ENCODE assay signal across 1 cellular context in the genomic region with DNA sequence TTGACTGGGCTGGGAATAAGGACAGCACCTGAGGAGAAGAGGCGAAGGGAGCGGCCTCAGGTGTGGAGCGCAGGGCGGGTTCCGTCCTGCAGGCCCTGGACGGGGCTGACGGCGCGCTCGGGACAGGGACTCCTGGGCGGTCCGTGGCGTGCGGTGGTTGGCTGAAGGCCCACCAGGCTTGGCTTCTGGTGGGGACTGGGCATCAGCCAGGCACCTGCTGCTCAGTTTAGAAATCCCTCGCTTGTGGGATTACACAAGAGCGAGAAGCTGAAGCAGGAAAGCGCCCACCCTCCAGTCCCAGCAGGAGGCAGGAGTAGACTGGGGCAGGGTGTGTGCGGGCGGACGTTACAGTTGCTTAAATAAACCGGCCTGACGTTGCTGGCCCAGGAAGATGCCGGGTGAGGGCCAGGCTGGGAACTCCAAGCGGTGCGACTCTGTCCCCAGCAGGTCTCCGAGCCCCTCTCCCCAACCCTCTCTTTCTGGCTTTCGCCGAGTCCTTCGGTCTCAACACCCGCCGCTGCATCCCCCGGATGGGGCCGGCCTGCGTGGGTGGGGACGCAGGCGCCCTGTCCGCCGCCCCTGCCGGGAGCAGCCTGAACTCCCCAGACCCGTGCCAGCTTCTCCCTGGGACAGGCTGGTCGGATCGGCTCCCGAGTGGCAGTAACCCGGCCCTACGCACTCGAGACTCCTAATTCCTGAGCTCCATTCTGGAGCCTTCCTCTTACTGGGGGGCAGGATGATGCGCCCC.
A peak's percentile ranks its signal among the peaks of the same experiment; 100 is the strongest.
TF ChIP-seq lines count a peak whose summit lies in the region.

No MANE protein-coding gene starts in this region.

TF ChIP-seq in K562, 482 proteins besides CTCF, POLR2A, EP300 and RAD21 (continues in another document):
- TF ChIP-seq, protein P1, sequence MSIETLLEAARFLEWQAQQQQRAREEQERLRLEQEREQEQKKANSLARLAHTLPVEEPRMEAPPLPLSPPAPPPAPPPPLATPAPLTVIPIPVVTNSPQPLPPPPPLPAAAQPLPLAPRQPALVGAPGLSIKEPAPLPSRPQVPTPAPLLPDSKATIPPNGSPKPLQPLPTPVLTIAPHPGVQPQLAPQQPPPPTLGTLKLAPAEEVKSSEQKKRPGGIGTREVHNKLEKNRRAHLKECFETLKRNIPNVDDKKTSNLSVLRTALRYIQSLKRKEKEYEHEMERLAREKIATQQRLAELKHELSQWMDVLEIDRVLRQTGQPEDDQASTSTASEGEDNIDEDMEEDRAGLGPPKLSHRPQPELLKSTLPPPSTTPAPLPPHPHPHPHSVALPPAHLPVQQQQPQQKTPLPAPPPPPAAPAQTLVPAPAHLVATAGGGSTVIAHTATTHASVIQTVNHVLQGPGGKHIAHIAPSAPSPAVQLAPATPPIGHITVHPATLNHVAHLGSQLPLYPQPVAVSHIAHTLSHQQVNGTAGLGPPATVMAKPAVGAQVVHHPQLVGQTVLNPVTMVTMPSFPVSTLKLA (conservative IDR thresholded peaks at IDR 0.05): peak in 1 of 2 experiments; percentile 60; a peak in 1 of 4 replicates
- no peak for TF ChIP-seq MXI1 (IDR thresholded peaks at IDR 0.05; ENCODE audit: low read depth, low read length)
- TF ChIP-seq KDM1A (IDR thresholded peaks at IDR 0.05): no peak
- TF ChIP-seq SAFB2 (IDR thresholded peaks at IDR 0.05; ENCODE audit: borderline replicate concordance, low read depth, low read length, severe bottlenecking): no peak
- no peak for TF ChIP-seq SRSF1 (IDR thresholded peaks at IDR 0.05; ENCODE audit: low read depth, low read length)
- no peak for TF ChIP-seq U2AF2 (optimal IDR thresholded peaks at IDR 0.05; ENCODE audit: low read depth, low read length)
- TF ChIP-seq HLTF (IDR thresholded peaks at IDR 0.05): no peak
- peak; percentile 41 for TF ChIP-seq POLR2B (IDR thresholded peaks at IDR 0.05; ENCODE audit: low read depth, partially characterized antibody)
- no peak for TF ChIP-seq CHD4 (IDR thresholded peaks at IDR 0.05; ENCODE audit: insufficient read depth, insufficient replicate concordance, low read depth, low read length, poor library complexity, severe bottlenecking)
- TF ChIP-seq RAD51 (IDR thresholded peaks at IDR 0.05; ENCODE audit: borderline replicate concordance, low read depth): no peak
- no peak for TF ChIP-seq GTF2B (IDR thresholded peaks at IDR 0.05; ENCODE audit: extremely low read depth, insufficient read length)
- TF ChIP-seq ZZZ3 (IDR thresholded peaks at IDR 0.05): no peak
- no peak for TF ChIP-seq KAT8 (IDR thresholded peaks at IDR 0.05; ENCODE audit: low read depth)
- no peak for TF ChIP-seq ZNF717 (CRISPR knock-in tag; IDR thresholded peaks at IDR 0.05)
- no peak for TF ChIP-seq CBFA2T2 (conservative IDR thresholded peaks at IDR 0.05)
- TF ChIP-seq TBL1XR1 (IDR thresholded peaks at IDR 0.05; ENCODE audit: low read length in 2 of 2): no peak
- TF ChIP-seq CBX8 (IDR thresholded peaks at IDR 0.05; ENCODE audit: borderline replicate concordance, extremely low read depth, low read depth, low read length, poor library complexity, severe bottlenecking): no peak
- TF ChIP-seq, protein P2, sequence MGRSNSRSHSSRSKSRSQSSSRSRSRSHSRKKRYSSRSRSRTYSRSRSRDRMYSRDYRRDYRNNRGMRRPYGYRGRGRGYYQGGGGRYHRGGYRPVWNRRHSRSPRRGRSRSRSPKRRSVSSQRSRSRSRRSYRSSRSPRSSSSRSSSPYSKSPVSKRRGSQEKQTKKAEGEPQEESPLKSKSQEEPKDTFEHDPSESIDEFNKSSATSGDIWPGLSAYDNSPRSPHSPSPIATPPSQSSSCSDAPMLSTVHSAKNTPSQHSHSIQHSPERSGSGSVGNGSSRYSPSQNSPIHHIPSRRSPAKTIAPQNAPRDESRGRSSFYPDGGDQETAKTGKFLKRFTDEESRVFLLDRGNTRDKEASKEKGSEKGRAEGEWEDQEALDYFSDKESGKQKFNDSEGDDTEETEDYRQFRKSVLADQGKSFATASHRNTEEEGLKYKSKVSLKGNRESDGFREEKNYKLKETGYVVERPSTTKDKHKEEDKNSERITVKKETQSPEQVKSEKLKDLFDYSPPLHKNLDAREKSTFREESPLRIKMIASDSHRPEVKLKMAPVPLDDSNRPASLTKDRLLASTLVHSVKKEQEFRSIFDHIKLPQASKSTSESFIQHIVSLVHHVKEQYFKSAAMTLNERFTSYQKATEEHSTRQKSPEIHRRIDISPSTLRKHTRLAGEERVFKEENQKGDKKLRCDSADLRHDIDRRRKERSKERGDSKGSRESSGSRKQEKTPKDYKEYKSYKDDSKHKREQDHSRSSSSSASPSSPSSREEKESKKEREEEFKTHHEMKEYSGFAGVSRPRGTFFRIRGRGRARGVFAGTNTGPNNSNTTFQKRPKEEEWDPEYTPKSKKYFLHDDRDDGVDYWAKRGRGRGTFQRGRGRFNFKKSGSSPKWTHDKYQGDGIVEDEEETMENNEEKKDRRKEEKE (IDR thresholded peaks at IDR 0.05; ENCODE audit: borderline replicate concordance in 1 of 2, control insufficient read depth in 1 of 2, low read depth in 2 of 2, low read length in 1 of 2): no peak
- no peak for TF ChIP-seq POLR3A (IDR thresholded peaks at IDR 0.05; ENCODE audit: borderline replicate concordance, extremely low read depth, insufficient read depth, insufficient read length)
- TF ChIP-seq ZNF511 (CRISPR knock-in tag; IDR thresholded peaks at IDR 0.05): no peak
- TF ChIP-seq CEBPG (CRISPR knock-in tag; IDR thresholded peaks at IDR 0.05): peak; percentile 46
- peak; percentile 49 to 58; a peak in 3 of 4 replicates for TF ChIP-seq CEBPG (tag; conservative IDR thresholded peaks at IDR 0.05 in 1 of 2, IDR thresholded peaks at IDR 0.05 in 1 of 2)
- peak; percentile 92 for TF ChIP-seq CEBPB (tag; IDR thresholded peaks at IDR 0.05)
- no peak for TF ChIP-seq DMBX1 (CRISPR knock-in tag; IDR thresholded peaks at IDR 0.05; ENCODE audit: borderline replicate concordance)
- TF ChIP-seq, protein P3, sequence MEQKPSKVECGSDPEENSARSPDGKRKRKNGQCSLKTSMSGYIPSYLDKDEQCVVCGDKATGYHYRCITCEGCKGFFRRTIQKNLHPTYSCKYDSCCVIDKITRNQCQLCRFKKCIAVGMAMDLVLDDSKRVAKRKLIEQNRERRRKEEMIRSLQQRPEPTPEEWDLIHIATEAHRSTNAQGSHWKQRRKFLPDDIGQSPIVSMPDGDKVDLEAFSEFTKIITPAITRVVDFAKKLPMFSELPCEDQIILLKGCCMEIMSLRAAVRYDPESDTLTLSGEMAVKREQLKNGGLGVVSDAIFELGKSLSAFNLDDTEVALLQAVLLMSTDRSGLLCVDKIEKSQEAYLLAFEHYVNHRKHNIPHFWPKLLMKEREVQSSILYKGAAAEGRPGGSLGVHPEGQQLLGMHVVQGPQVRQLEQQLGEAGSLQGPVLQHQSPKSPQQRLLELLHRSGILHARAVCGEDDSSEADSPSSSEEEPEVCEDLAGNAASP (IDR thresholded peaks at IDR 0.05): no peak
- no peak for TF ChIP-seq PHF20 (IDR thresholded peaks at IDR 0.05; ENCODE audit: partially characterized antibody)
- no peak for TF ChIP-seq ZNF583 (CRISPR knock-in tag; IDR thresholded peaks at IDR 0.05)
- no peak for TF ChIP-seq MBD1 (CRISPR knock-in tag; IDR thresholded peaks at IDR 0.05)
- TF ChIP-seq, protein P4, sequence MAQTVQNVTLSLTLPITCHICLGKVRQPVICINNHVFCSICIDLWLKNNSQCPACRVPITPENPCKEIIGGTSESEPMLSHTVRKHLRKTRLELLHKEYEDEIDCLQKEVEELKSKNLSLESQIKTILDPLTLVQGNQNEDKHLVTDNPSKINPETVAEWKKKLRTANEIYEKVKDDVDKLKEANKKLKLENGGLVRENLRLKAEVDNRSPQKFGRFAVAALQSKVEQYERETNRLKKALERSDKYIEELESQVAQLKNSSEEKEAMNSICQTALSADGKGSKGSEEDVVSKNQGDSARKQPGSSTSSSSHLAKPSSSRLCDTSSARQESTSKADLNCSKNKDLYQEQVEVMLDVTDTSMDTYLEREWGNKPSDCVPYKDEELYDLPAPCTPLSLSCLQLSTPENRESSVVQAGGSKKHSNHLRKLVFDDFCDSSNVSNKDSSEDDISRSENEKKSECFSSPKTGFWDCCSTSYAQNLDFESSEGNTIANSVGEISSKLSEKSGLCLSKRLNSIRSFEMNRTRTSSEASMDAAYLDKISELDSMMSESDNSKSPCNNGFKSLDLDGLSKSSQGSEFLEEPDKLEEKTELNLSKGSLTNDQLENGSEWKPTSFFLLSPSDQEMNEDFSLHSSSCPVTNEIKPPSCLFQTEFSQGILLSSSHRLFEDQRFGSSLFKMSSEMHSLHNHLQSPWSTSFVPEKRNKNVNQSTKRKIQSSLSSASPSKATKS (CRISPR knock-in tag; IDR thresholded peaks at IDR 0.05): no peak
- no peak for TF ChIP-seq PTTG1 (tag; IDR thresholded peaks at IDR 0.05; ENCODE audit: low read depth)
- TF ChIP-seq FUS (optimal IDR thresholded peaks at IDR 0.05; ENCODE audit: low read depth, low read length): no peak
- no peak for TF ChIP-seq SREBF1 (IDR thresholded peaks at IDR 0.05; ENCODE audit: borderline replicate concordance, low read depth, low read length)
- TF ChIP-seq ZNF41 (CRISPR knock-in tag; conservative IDR thresholded peaks at IDR 0.05): no peak
- no peak for TF ChIP-seq HNRNPUL1 (IDR thresholded peaks at IDR 0.05; ENCODE audit: low read length)
- no peak for TF ChIP-seq ZBTB43 (CRISPR knock-in tag; IDR thresholded peaks at IDR 0.05)
- TF ChIP-seq, protein P5, sequence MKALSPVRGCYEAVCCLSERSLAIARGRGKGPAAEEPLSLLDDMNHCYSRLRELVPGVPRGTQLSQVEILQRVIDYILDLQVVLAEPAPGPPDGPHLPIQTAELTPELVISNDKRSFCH (CRISPR knock-in tag; IDR thresholded peaks at IDR 0.05): no peak
- TF ChIP-seq, protein P5 (tag; IDR thresholded peaks at IDR 0.05): no peak
- no peak for TF ChIP-seq E2F5 (CRISPR knock-in tag; IDR thresholded peaks at IDR 0.05)
- TF ChIP-seq ARHGAP35 (IDR thresholded peaks at IDR 0.05; ENCODE audit: partially characterized antibody): no peak
- TF ChIP-seq, protein P6, sequence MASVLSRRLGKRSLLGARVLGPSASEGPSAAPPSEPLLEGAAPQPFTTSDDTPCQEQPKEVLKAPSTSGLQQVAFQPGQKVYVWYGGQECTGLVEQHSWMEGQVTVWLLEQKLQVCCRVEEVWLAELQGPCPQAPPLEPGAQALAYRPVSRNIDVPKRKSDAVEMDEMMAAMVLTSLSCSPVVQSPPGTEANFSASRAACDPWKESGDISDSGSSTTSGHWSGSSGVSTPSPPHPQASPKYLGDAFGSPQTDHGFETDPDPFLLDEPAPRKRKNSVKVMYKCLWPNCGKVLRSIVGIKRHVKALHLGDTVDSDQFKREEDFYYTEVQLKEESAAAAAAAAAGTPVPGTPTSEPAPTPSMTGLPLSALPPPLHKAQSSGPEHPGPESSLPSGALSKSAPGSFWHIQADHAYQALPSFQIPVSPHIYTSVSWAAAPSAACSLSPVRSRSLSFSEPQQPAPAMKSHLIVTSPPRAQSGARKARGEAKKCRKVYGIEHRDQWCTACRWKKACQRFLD (CRISPR knock-in tag; IDR thresholded peaks at IDR 0.05): peak; percentile 63; the same call in 1 of the 2 replicates
- TF ChIP-seq ZNF398 (CRISPR knock-in tag; IDR thresholded peaks at IDR 0.05): no peak
- no peak for TF ChIP-seq ZSCAN29 (IDR thresholded peaks at IDR 0.05)
